22 cellular contexts compared by ENCODE assay signal in the genomic region with DNA sequence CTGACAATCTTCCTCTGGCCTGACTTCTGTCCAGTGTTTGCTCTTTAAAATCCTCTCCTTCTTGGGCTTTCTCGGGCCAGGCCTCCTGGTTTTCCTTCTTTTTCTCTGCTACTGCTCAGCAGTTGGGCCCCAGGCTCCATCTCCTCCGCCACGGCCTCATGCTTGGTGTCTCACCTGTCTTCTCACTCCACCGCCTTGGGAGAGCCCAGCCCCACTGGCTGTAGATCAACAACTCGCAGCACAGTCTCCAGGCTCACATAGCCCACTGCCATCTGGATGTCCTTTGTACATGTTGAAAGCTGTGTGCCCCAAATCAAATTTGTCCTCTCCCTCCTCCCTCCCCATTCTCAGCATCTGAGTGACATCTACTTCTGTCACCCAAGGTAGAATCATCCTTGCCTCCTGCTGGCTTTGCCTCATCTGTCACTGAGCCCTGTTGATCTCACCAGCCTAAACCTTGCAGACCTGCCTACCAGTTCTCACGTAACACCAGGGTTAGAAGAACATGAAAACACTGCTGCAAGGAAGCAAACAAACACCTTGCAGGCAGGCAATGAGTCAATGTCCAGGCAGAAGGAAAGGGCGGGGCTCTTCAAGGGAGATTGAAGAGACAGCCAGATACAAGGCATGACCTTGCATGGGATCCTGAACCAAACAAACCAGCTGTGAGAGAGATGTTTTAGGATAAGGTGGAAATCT.
DNase-seq lines count a peak whose midpoint lies in the region; ATAC-seq and TF ChIP-seq lines count a peak whose summit lies in the region.
"Had no signal": no experiment of that assay in that cellular context is flagged by ENCODE, and none has a peak within 500 bp of the region (broad histone marks: within the 10 kb centered on the region; RNA-seq: fewer than 3 reads in every experiment).

No MANE protein-coding gene starts in this region.

- no peaks in the 10 kb centered on the region for H4K20me1 ChIP-seq in PC-9 (ENCODE audit: insufficient read depth)

- H3K4me3 Mint-ChIP-seq in activated CD8-positive, alpha-beta T cell treated with anti-CD3 and anti-CD28 coated beads, Interleukin-2, amount 10 ng/mL, durations not matched to agents 7 days and 5 days = no peak overlapping the region
- H3K4me3 Mint-ChIP-seq in activated CD8-positive, alpha-beta T cell treated with anti-CD3 and anti-CD28 coated beads for 36 hours = no peak overlapping the region
- H3K4me3 Mint-ChIP-seq in stimulated activated naive CD8-positive, alpha-beta T cell treated with anti-CD3 and anti-CD28 coated beads, Interleukin-15, amount 100 ng/mL, for 72 hours = no peak overlapping the region
- H3K4me3 Mint-ChIP-seq: activated T-helper 1 cell treated with anti-CD3 and anti-CD28 coated beads, Interleukin-12 subunit alpha, Interleukin-12 subunit beta, Interleukin-2, Interleukin-4 antibody, amounts not matched to agents 30 ng/mL and 10 ng/mL and 1 ng/mL, durations not matched to agents 14 hours and 24 hours and 36 hours; T-cell had no signal

- BruUV-seq in PC-9 (replicated peaks; lab: Mats Ljungman, UMichigan) = no TSS peak

- no peak for DNase-seq in activated CD8-positive, alpha-beta T cell treated with anti-CD3 and anti-CD28 coated beads, Interleukin-2, amount 10 ng/mL, durations not matched to agents 7 days and 5 days
- no peak for DNase-seq in activated CD8-positive, alpha-beta T cell treated with anti-CD3 and anti-CD28 coated beads for 36 hours
- DNase-seq in PC-9 (peak in 1 of 2 experiments; percentile 71), esophagus muscularis mucosa (ENCODE audit: extremely low spot score) (peak; percentile 60), posterior vena cava (ENCODE audit: low spot score) (peak; percentile 69), GM10248 (ENCODE audit: extremely low spot score) (no peak)
- DNase-seq in stimulated activated naive CD8-positive, alpha-beta T cell treated with anti-CD3 and anti-CD28 coated beads, Interleukin-15, amount 100 ng/mL, for 72 hours = no peak
- DNase-seq: activated CD4-positive, CD25-positive, alpha-beta regulatory T cell treated with anti-CD3 and anti-CD28 coated beads, Interleukin-2, amount 50 U/mL, for 72 hours; activated naive CD4-positive, alpha-beta T cell treated with anti-CD3 and anti-CD28 coated beads, Interleukin-2, amount 50 U/mL, for 16 hours; BE2C; caudate nucleus; foreskin melanocyte; HCEC 1CT; hippocampal formation; NCI-H187; NCI-H226; SHP77; stomach; T-cell; transverse colon had no signal

- peaks cover 31% of the 10 kb centered on the region for H3K36me3 ChIP-seq in PC-9 (ENCODE audit: low read depth)
- H3K36me3 ChIP-seq in esophagus muscularis mucosa = peaks cover 8 to 38% (median 20%) of the 10 kb centered on the region in 4 donors
- H3K36me3 ChIP-seq: BE2C had no signal

- H3K27me3 ChIP-seq in PC-9 (ENCODE audit: insufficient read depth, low read depth) (no peaks in the 10 kb centered on the region), esophagus muscularis mucosa (no peaks in the 10 kb centered on the region)
- H3K27me3 ChIP-seq: BE2C, stomach, transverse colon had no signal

- CTCF ChIA-PET in activated CD8-positive, alpha-beta T cell treated with anti-CD3 and anti-CD28 coated beads, Interleukin-2, amount 10 ng/mL, durations not matched to agents 7 days and 5 days (lab: Charles Lee) = no interaction called here
- CTCF ChIA-PET in activated CD8-positive, alpha-beta T cell treated with anti-CD3 and anti-CD28 coated beads for 36 hours (lab: Charles Lee) = interaction anchor here (1.4 kb wide), 1 partner anchor 11 kb away, joined by 4 read pairs; no protein-coding TSS in a partner anchor
- CTCF ChIA-PET in PC-9 (lab: Charles Lee) (no interaction called here), GM10248 (lab: Yijun Ruan, JAX) (no interaction called here)

- TF ChIP-seq EP300 in esophagus muscularis mucosa (IDR thresholded peaks at IDR 0.05) = no peak

- H3K36me3 Mint-ChIP-seq in activated CD8-positive, alpha-beta T cell treated with anti-CD3 and anti-CD28 coated beads, Interleukin-2, amount 10 ng/mL, durations not matched to agents 7 days and 5 days (ENCODE audit: low read depth) = peaks cover 20% of the 10 kb centered on the region
- H3K36me3 Mint-ChIP-seq in activated CD8-positive, alpha-beta T cell treated with anti-CD3 and anti-CD28 coated beads for 36 hours (ENCODE audit: low read depth) = peaks cover 2% of the 10 kb centered on the region

- H3K79me2 ChIP-seq in PC-9 (ENCODE audit: low read depth) = peaks cover 40% of the 10 kb centered on the region

- H3K9me3 ChIP-seq in PC-9 (ENCODE audit: insufficient read depth, low read depth) (no peaks in the 10 kb centered on the region), esophagus muscularis mucosa (no peaks in the 10 kb centered on the region)
- H3K9me3 ChIP-seq: BE2C, stomach, transverse colon had no signal

- intact Hi-C loops in activated CD8-positive, alpha-beta T cell treated with anti-CD3 and anti-CD28 coated beads for 36 hours (cut with micrococcal nuclease) = no loop called here
- intact Hi-C loops in PC-9 (cut with micrococcal nuclease; ENCODE audit: unreplicated experiment) = no loop called here
- intact Hi-C loops in esophagus muscularis mucosa (cut with DNase I) = no loop called here
- intact Hi-C loops in posterior vena cava (cut with DNase I) = no loop called here

- no peak overlapping the region for H3K4me3 ChIP-seq in PC-9
- H3K4me3 ChIP-seq in esophagus muscularis mucosa = no peak overlapping the region
- H3K4me3 ChIP-seq: stomach, transverse colon had no signal

- TF ChIP-seq POLR2A in esophagus muscularis mucosa (IDR thresholded peaks at IDR 0.05; ENCODE audit: low read depth) = no peak

- no peak overlapping the region for H2AFZ ChIP-seq in PC-9

- H3K27ac Mint-ChIP-seq in activated CD8-positive, alpha-beta T cell treated with anti-CD3 and anti-CD28 coated beads, Interleukin-2, amount 10 ng/mL, durations not matched to agents 7 days and 5 days = peak overlapping the region; percentile 19
- no peak overlapping the region for H3K27ac Mint-ChIP-seq in activated CD8-positive, alpha-beta T cell treated with anti-CD3 and anti-CD28 coated beads for 36 hours
- peak overlapping the region in 1 of 2 donors; percentile 13 for H3K27ac Mint-ChIP-seq in stimulated activated naive CD8-positive, alpha-beta T cell treated with anti-CD3 and anti-CD28 coated beads, Interleukin-15, amount 100 ng/mL, for 72 hours
- H3K27ac Mint-ChIP-seq: activated T-helper 1 cell treated with anti-CD3 and anti-CD28 coated beads, Interleukin-12 subunit alpha, Interleukin-12 subunit beta, Interleukin-2, Interleukin-4 antibody, amounts not matched to agents 30 ng/mL and 10 ng/mL and 1 ng/mL, durations not matched to agents 14 hours and 24 hours and 36 hours; T-cell had no signal

- no peak overlapping the region for H3K4me2 ChIP-seq in PC-9

- no peaks in the 10 kb centered on the region for H3K27me3 Mint-ChIP-seq in activated CD8-positive, alpha-beta T cell treated with anti-CD3 and anti-CD28 coated beads, Interleukin-2, amount 10 ng/mL, durations not matched to agents 7 days and 5 days (ENCODE audit: low read depth)
- no peaks in the 10 kb centered on the region for H3K27me3 Mint-ChIP-seq in activated CD8-positive, alpha-beta T cell treated with anti-CD3 and anti-CD28 coated beads for 36 hours
- no peaks in the 10 kb centered on the region for H3K27me3 Mint-ChIP-seq in stimulated activated naive CD8-positive, alpha-beta T cell treated with anti-CD3 and anti-CD28 coated beads, Interleukin-15, amount 100 ng/mL, for 72 hours
- H3K27me3 Mint-ChIP-seq: T-cell had no signal

- 95% methylated on average over 7 of the region's 7 CpGs for WGBS in esophagus muscularis mucosa

- H3K9me2 ChIP-seq in PC-9 (ENCODE audit: insufficient read depth) = no peaks in the 10 kb centered on the region

- peaks cover 15% of the 10 kb centered on the region for H3K4me1 ChIP-seq in PC-9 (replicated peaks; ENCODE audit: insufficient read depth)
- no peaks in the 10 kb centered on the region for H3K4me1 ChIP-seq in esophagus muscularis mucosa
- H3K4me1 ChIP-seq: BE2C, stomach, transverse colon had no signal

- peaks cover 25% of the 10 kb centered on the region for H3F3A ChIP-seq in PC-9 (ENCODE audit: insufficient read depth, low read depth)

- no peak for ATAC-seq in activated CD8-positive, alpha-beta T cell treated with anti-CD3 and anti-CD28 coated beads, Interleukin-2, amount 10 ng/mL, durations not matched to agents 7 days and 5 days
- ATAC-seq in activated CD8-positive, alpha-beta T cell treated with anti-CD3 and anti-CD28 coated beads for 36 hours = no peak
- ATAC-seq in HG03442 (IDR thresholded peaks at IDR 0.05; ENCODE audit: unreplicated experiment) = no peak
- no peak for ATAC-seq in stimulated activated naive CD8-positive, alpha-beta T cell treated with anti-CD3 and anti-CD28 coated beads, Interleukin-15, amount 100 ng/mL, for 72 hours
- ATAC-seq: T-cell had no signal

- H3K27ac ChIP-seq in PC-9 (peak overlapping the region; percentile 35; the same call in 1 of the 2 replicates), esophagus muscularis mucosa (replicated peaks in 1 of 4) (no peak overlapping the region)
- H3K27ac ChIP-seq: stomach, transverse colon had no signal

- POLR2A ChIA-PET in activated CD8-positive, alpha-beta T cell treated with anti-CD3 and anti-CD28 coated beads, Interleukin-2, amount 10 ng/mL, durations not matched to agents 7 days and 5 days (lab: Charles Lee) = no interaction called here
- POLR2A ChIA-PET in activated CD8-positive, alpha-beta T cell treated with anti-CD3 and anti-CD28 coated beads for 36 hours (lab: Charles Lee) = no interaction called here
- POLR2A ChIA-PET in PC-9 (lab: Charles Lee; ENCODE audit: unreplicated experiment) (interaction anchor here (0.6 kb wide), 1 partner anchor 28 kb away, joined by 3 read pairs; no protein-coding TSS in a partner anchor), GM10248 (lab: Yijun Ruan, JAX) (no interaction called here)

- peaks cover 7% of the 10 kb centered on the region for H3K4me1 Mint-ChIP-seq in activated CD8-positive, alpha-beta T cell treated with anti-CD3 and anti-CD28 coated beads, Interleukin-2, amount 10 ng/mL, durations not matched to agents 7 days and 5 days (ENCODE audit: low read depth)
- no peaks in the 10 kb centered on the region for H3K4me1 Mint-ChIP-seq in activated CD8-positive, alpha-beta T cell treated with anti-CD3 and anti-CD28 coated beads for 36 hours (ENCODE audit: low read depth)
- no peaks in the 10 kb centered on the region for H3K4me1 Mint-ChIP-seq in stimulated activated naive CD8-positive, alpha-beta T cell treated with anti-CD3 and anti-CD28 coated beads, Interleukin-15, amount 100 ng/mL, for 72 hours

- no peak for TF ChIP-seq CTCF in activated CD8-positive, alpha-beta T cell treated with anti-CD3 and anti-CD28 coated beads for 36 hours (IDR thresholded peaks at IDR 0.05)
- TF ChIP-seq CTCF in PC-9 (conservative IDR thresholded peaks at IDR 0.05) = no peak
- no peak for TF ChIP-seq CTCF in esophagus muscularis mucosa (IDR thresholded peaks at IDR 0.05)
- no peak for TF ChIP-seq CTCF in GM10248 (IDR thresholded peaks at IDR 0.05; ENCODE audit: control extremely low read depth, extremely low read depth, low read depth, missing control alignments)

- no peaks in the 10 kb centered on the region for H3K9me3 Mint-ChIP-seq in activated CD8-positive, alpha-beta T cell treated with anti-CD3 and anti-CD28 coated beads, Interleukin-2, amount 10 ng/mL, durations not matched to agents 7 days and 5 days (ENCODE audit: insufficient read depth)
- H3K9me3 Mint-ChIP-seq in activated CD8-positive, alpha-beta T cell treated with anti-CD3 and anti-CD28 coated beads for 36 hours = no peaks in the 10 kb centered on the region
- no peaks in the 10 kb centered on the region for H3K9me3 Mint-ChIP-seq in stimulated activated naive CD8-positive, alpha-beta T cell treated with anti-CD3 and anti-CD28 coated beads, Interleukin-15, amount 100 ng/mL, for 72 hours
- H3K9me3 Mint-ChIP-seq: activated T-helper 1 cell treated with anti-CD3 and anti-CD28 coated beads, Interleukin-12 subunit alpha, Interleukin-12 subunit beta, Interleukin-2, Interleukin-4 antibody, amounts not matched to agents 30 ng/mL and 10 ng/mL and 1 ng/mL, durations not matched to agents 14 hours and 24 hours and 36 hours; T-cell had no signal

Comparison
In these comparisons a context has a peak if more than half of its experiments do, and no peak if none do; other contexts are left out.
1. DNase-seq: peak in esophagus muscularis mucosa (single experiment) and posterior vena cava (single experiment); none in activated CD8-positive, alpha-beta T cell treated with anti-CD3 and anti-CD28 coated beads, Interleukin-2, amount 10 ng/mL, durations not matched to agents 7 days and 5 days (single experiment), activated CD8-positive, alpha-beta T cell treated with anti-CD3 and anti-CD28 coated beads for 36 hours (single experiment), GM10248 (single experiment) and stimulated activated naive CD8-positive, alpha-beta T cell treated with anti-CD3 and anti-CD28 coated beads, Interleukin-15, amount 100 ng/mL, for 72 hours (0 of 2).